In the genomic region with DNA sequence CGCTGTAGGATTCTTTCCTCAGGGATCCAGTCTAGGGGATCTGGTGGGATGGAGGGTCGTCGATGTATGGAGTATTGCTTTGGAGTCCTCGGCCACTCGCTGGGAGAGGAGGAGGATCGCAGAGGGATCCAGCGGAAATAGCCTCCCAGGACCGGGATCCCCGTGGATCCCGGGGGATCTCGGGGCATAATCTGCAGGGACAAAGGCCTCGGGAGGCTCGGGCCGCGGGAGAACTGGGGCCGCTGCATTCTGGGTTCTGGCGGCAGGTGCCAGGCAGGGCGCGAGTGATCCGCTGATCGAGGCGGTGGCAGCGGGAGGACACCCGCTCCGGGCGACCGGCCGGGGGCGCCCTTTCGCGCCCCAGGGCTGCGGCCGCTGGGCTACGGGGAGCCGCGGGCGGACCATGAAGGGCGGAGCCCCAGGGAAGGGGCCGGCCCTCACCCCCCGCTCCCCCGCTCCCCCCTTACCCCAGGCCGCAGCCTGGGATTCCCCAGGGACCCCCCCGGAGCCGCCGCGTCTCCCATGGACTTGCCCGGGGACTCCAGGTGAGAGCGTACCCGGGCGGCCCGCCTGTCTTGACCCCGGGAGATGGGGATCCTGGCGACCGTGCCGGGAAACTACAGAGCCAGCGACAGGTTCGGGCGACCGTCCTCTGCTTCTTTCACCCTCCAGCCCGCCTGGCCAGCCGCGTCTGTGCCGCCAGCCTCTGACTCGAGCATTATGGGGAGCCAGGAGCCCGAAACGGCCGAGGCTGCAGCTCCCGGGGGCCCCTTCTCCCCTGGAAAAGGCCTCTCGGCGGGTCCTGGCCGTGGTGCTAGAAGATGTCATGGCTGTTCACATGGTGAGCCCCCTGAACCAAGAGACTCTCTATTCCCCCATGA, we compare ENCODE assay signal across 8 cellular contexts. TPM values are rescaled to one million over a fixed set of nuclear protein-coding genes. Genes with fewer than 3 reads are reported as not detected.
A peak's percentile ranks its signal among the peaks of the same experiment; 100 is the strongest.
DNase-seq lines count a peak whose midpoint lies in the region; ATAC-seq and TF ChIP-seq lines count a peak whose summit lies in the region.

No MANE protein-coding gene starts in this region.

- in situ Hi-C loops in GM13977 (cut with MboI; ENCODE audit: low pct_unique_long_range_greater_than_20kb, low sequenced_read_pairs, unreplicated experiment), result no loop called here

- 0 to 1% methylated on average over 40 to 50 of the region's 71 CpGs for WGBS in lower leg skin, 2 donors

- no peaks in the 10 kb centered on the region for H3K27me3 Mint-ChIP-seq in activated CD4-positive, alpha-beta T cell treated with anti-CD3 and anti-CD28 coated beads, Interleukin-2, amount 10 ng/mL, durations not matched to agents 7 days and 5 days
- H3K27me3 Mint-ChIP-seq in dendritic cell treated with granulocyte-macrophage colony-stimulating factor and Interleukin-4, amounts not matched to agents 40 ng/mL and 50 ng/mL, for 4 days, result no peaks in the 10 kb centered on the region

- H3K4me3 Mint-ChIP-seq in activated CD4-positive, alpha-beta T cell treated with anti-CD3 and anti-CD28 coated beads, Interleukin-2, amount 10 ng/mL, durations not matched to agents 7 days and 5 days, result peak overlapping the region; percentile 100
- H3K4me3 Mint-ChIP-seq in dendritic cell treated with granulocyte-macrophage colony-stimulating factor and Interleukin-4, amounts not matched to agents 40 ng/mL and 50 ng/mL, for 4 days, result peak overlapping the region; percentile 90

- POLR2A ChIA-PET in activated CD4-positive, alpha-beta T cell treated with anti-CD3 and anti-CD28 coated beads, Interleukin-2, amount 10 ng/mL, durations not matched to agents 7 days and 5 days (lab: Charles Lee), result interaction anchor here (0.6 to 0.7 kb wide), 3 partner anchors 14 to 277 kb away, joined by 3 to 5 read pairs (median 4); partner anchors contain the start of genes MYL11 and ZNF689

- TF ChIP-seq CTCF in 22Rv1 (IDR thresholded peaks at IDR 0.05) (peak; percentile 83), GM13977 (IDR thresholded peaks at IDR 0.05; ENCODE audit: extremely low read depth, insufficient read depth, missing control alignments) (peak; percentile 89), lower leg skin (IDR thresholded peaks at IDR 0.05) (peak in 1 of 3 donors; percentile 9)

- intact Hi-C loops in dendritic cell treated with granulocyte-macrophage colony-stimulating factor and Interleukin-4, amounts not matched to agents 40 ng/mL and 50 ng/mL, for 4 days (cut with micrococcal nuclease), result loop anchor here (2.0 kb wide), 2 partner anchors 47 to 271 kb away; partner anchors contain the start of genes FBXL19 and SRCAP
- intact Hi-C loops in lower leg skin (cut with DNase I; ENCODE audit: low total_unique reads), result no loop called here

- DNase-seq in GM13977 (ENCODE audit: low spot score) (peak; percentile 93), NCI-H345 treated with DMSO at 0.1 percent for 48 hours (lab: John Stamatoyannopoulos, UW; ENCODE audit: unreplicated experiment) (peak; percentile 44), lower leg skin (ENCODE audit: low spot score in 2 of 2) (peak; percentile 53 to 94)
- peak; percentile 78 for DNase-seq in activated CD4-positive, alpha-beta T cell treated with anti-CD3 and anti-CD28 coated beads, Interleukin-2, amount 10 ng/mL, durations not matched to agents 7 days and 5 days
- peak; percentile 48 to 67 (median 52) for DNase-seq in stimulated activated CD4-positive, alpha-beta T cell treated with anti-CD3 and anti-CD28 coated beads, TNF-alpha, amount 100 ng/mL, for 1 hour (ENCODE audit: low read depth in 3 of 3, low spot score in 1 of 3)

- H3K4me1 Mint-ChIP-seq in activated CD4-positive, alpha-beta T cell treated with anti-CD3 and anti-CD28 coated beads, Interleukin-2, amount 10 ng/mL, durations not matched to agents 7 days and 5 days, result peaks cover 45% of the 10 kb centered on the region
- peaks cover 48% of the 10 kb centered on the region for H3K4me1 Mint-ChIP-seq in dendritic cell treated with granulocyte-macrophage colony-stimulating factor and Interleukin-4, amounts not matched to agents 40 ng/mL and 50 ng/mL, for 4 days (ENCODE audit: low read depth)

- CTCF ChIA-PET in activated CD4-positive, alpha-beta T cell treated with anti-CD3 and anti-CD28 coated beads, Interleukin-2, amount 10 ng/mL, durations not matched to agents 7 days and 5 days (lab: Charles Lee), result interaction anchor here (0.6 to 1.8 kb wide), 11 partner anchors 8 to 287 kb away, joined by 3 to 19 read pairs (median 4); partner anchors contain the start of genes FBRS and ZNF689

- no peaks in the 10 kb centered on the region for H3K9me3 Mint-ChIP-seq in activated CD4-positive, alpha-beta T cell treated with anti-CD3 and anti-CD28 coated beads, Interleukin-2, amount 10 ng/mL, durations not matched to agents 7 days and 5 days
- no peaks in the 10 kb centered on the region for H3K9me3 Mint-ChIP-seq in dendritic cell treated with granulocyte-macrophage colony-stimulating factor and Interleukin-4, amounts not matched to agents 40 ng/mL and 50 ng/mL, for 4 days

- peaks cover 31% of the 10 kb centered on the region for H3K36me3 Mint-ChIP-seq in activated CD4-positive, alpha-beta T cell treated with anti-CD3 and anti-CD28 coated beads, Interleukin-2, amount 10 ng/mL, durations not matched to agents 7 days and 5 days (ENCODE audit: low read depth)
- peaks cover 61% of the 10 kb centered on the region for H3K36me3 Mint-ChIP-seq in dendritic cell treated with granulocyte-macrophage colony-stimulating factor and Interleukin-4, amounts not matched to agents 40 ng/mL and 50 ng/mL, for 4 days (ENCODE audit: low read depth)

- H3K4me3 ChIP-seq in lower leg skin (ENCODE audit: low read depth, poor library complexity, severe bottlenecking), result peak overlapping the region; percentile 94

- peak overlapping the region; percentile 89 for H3K27ac ChIP-seq in 22Rv1

- peak overlapping the region; percentile 99 for H3K27ac Mint-ChIP-seq in activated CD4-positive, alpha-beta T cell treated with anti-CD3 and anti-CD28 coated beads, Interleukin-2, amount 10 ng/mL, durations not matched to agents 7 days and 5 days
- H3K27ac Mint-ChIP-seq in dendritic cell treated with granulocyte-macrophage colony-stimulating factor and Interleukin-4, amounts not matched to agents 40 ng/mL and 50 ng/mL, for 4 days, result peak overlapping the region; percentile 99

- peak; percentile 41 for ATAC-seq in HG02973 (IDR thresholded peaks at IDR 0.05; ENCODE audit: unreplicated experiment)

- no peak for TF ChIP-seq POLR2A in lower leg skin (IDR thresholded peaks at IDR 0.05)

RNA-seq across cellular contexts. Expression of gene PRR14, which starts 0.6 kb away (rescaled TPM):
- 10 to 100 TPM; 78.6 to 80.1 TPM for total RNA-seq in activated CD4-positive, alpha-beta T cell treated with anti-CD3 and anti-CD28 coated beads, Interleukin-2, amount 10 ng/mL, durations not matched to agents 7 days and 5 days
- total RNA-seq in lower leg skin, result 10 to 100 TPM; 23.8 to 67.5 (median 37.1) TPM

RNA-seq across cellular contexts. Expression of gene FBRS, which starts 6.9 kb away (rescaled TPM):
- 100 to 1,000 TPM in 1 of 2 experiments, 10 to 100 TPM in 1; 88.9 to 109 TPM for total RNA-seq in activated CD4-positive, alpha-beta T cell treated with anti-CD3 and anti-CD28 coated beads, Interleukin-2, amount 10 ng/mL, durations not matched to agents 7 days and 5 days
- total RNA-seq in lower leg skin, result 100 to 1,000 TPM in 1 of 4 donors, 10 to 100 TPM in 3; 51.0 to 103 (median 58.3) TPM

RNA-seq across cellular contexts. Expression of gene ZNF689, which starts 41.2 kb away (rescaled TPM):
- total RNA-seq in activated CD4-positive, alpha-beta T cell treated with anti-CD3 and anti-CD28 coated beads, Interleukin-2, amount 10 ng/mL, durations not matched to agents 7 days and 5 days, result 10 to 100 TPM; 12.8 to 13.8 TPM
- 1 to 10 TPM; 3.2 to 9.1 (median 6.7) TPM for total RNA-seq in lower leg skin

RNA-seq across cellular contexts. Expression of gene SRCAP, which starts 47.6 kb away (rescaled TPM):
- total RNA-seq in activated CD4-positive, alpha-beta T cell treated with anti-CD3 and anti-CD28 coated beads, Interleukin-2, amount 10 ng/mL, durations not matched to agents 7 days and 5 days, result 10 to 100 TPM; 81.7 to 86.1 TPM
- total RNA-seq in lower leg skin, result 10 to 100 TPM; 21.7 to 44.0 (median 33.7) TPM

Comparison
In these comparisons a context has a peak if more than half of its experiments do, and no peak if none do; other contexts are left out.
1. Peak in every context shown above with its lines: DNase-seq, ATAC-seq, H3K4me3 ChIP-seq and H3K27ac ChIP-seq.